23 cellular contexts compared by ENCODE assay signal in the genomic region with DNA sequence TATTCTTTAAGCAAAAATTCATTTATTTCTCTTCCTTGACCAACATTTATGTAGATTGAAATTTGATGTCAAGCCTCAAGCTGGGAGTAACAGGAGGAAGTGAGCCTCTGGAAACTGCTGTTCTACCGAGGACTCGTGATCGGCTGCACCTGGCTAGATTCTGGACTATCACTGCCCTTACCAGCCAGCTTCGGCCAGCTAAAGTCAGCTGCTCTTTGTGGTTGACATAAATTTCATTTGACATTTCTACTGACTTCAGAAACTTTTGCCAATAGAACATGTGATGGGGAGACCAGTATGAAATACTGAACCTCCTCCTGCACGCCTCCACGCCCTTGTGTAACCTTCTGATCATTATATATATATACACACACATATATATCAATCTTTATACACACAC.
DNase-seq lines count a peak whose midpoint lies in the region; ATAC-seq and TF ChIP-seq lines count a peak whose summit lies in the region.
"Had no signal": no experiment of that assay in that cellular context is flagged by ENCODE, and none has a peak within 500 bp of the region (broad histone marks: within the 10 kb centered on the region; RNA-seq: fewer than 3 reads in every experiment).

No MANE protein-coding gene starts in this region.

- no peak for TF ChIP-seq CTCF in heart right ventricle (IDR thresholded peaks at IDR 0.05)
- TF ChIP-seq CTCF in vagina (IDR thresholded peaks at IDR 0.05): no peak
- TF ChIP-seq CTCF in CD4-positive, alpha-beta T cell (IDR thresholded peaks at IDR 0.05): no peak

- peaks cover 8% of the 10 kb centered on the region for H3K27me3 Mint-ChIP-seq in CD4-positive, alpha-beta T cell
- peaks cover 2% of the 10 kb centered on the region for H3K27me3 Mint-ChIP-seq in activated T-helper 2 cell treated with anti-CD3 and anti-CD28 coated beads, Interferon-gamma antibody, Interleukin-2, Interleukin-4, amounts not matched to agents 10 μg/mL and 5 μg/mL and 100 μg/mL, durations not matched to agents 14 hours and 24 hours and 36 hours (ENCODE audit: low read depth)

- ATAC-seq in heart right ventricle: no peak
- no peak for ATAC-seq in CD4-positive, alpha-beta T cell (ENCODE audit: poor library complexity)
- ATAC-seq: A549; CD8-positive, alpha-beta T cell; GM12878 had no signal

- 89 to 94% methylated on average over 6 of the region's 6 CpGs for WGBS in heart right ventricle, 2 donors

- CTCF ChIA-PET in CD4-positive, alpha-beta T cell (lab: Charles Lee): no interaction called here

- H3K4me3 ChIP-seq in heart right ventricle (no peak overlapping the region), vagina (no peak overlapping the region)
- H3K4me3 ChIP-seq: A549, BLaER1, GM12878 had no signal

- no peaks in the 10 kb centered on the region for H3K27me3 ChIP-seq in heart right ventricle
- no peaks in the 10 kb centered on the region for H3K27me3 ChIP-seq in vagina
- peaks cover 3% of the 10 kb centered on the region for H3K27me3 ChIP-seq in CD4-positive, alpha-beta T cell (ENCODE audit: control insufficient read depth, insufficient read depth, low read length)
- H3K27me3 ChIP-seq: BLaER1 had no signal

- no peak overlapping the region for H3K27ac Mint-ChIP-seq in CD4-positive, alpha-beta T cell
- no peak overlapping the region for H3K27ac Mint-ChIP-seq in activated T-helper 2 cell treated with anti-CD3 and anti-CD28 coated beads, Interferon-gamma antibody, Interleukin-2, Interleukin-4, amounts not matched to agents 10 μg/mL and 5 μg/mL and 100 μg/mL, durations not matched to agents 14 hours and 24 hours and 36 hours
- H3K27ac Mint-ChIP-seq: CD8-positive, alpha-beta T cell had no signal

- H3K4me1 ChIP-seq in heart right ventricle: no peaks in the 10 kb centered on the region
- peaks cover 14% of the 10 kb centered on the region for H3K4me1 ChIP-seq in vagina
- H3K4me1 ChIP-seq: A549, BLaER1 had no signal

- H3K4me3 Mint-ChIP-seq in CD4-positive, alpha-beta T cell: no peak overlapping the region
- no peak overlapping the region for H3K4me3 Mint-ChIP-seq in activated T-helper 2 cell treated with anti-CD3 and anti-CD28 coated beads, Interferon-gamma antibody, Interleukin-2, Interleukin-4, amounts not matched to agents 10 μg/mL and 5 μg/mL and 100 μg/mL, durations not matched to agents 14 hours and 24 hours and 36 hours (ENCODE audit: low read depth)
- H3K4me3 Mint-ChIP-seq: CD8-positive, alpha-beta T cell had no signal

- H3K27ac ChIP-seq in heart right ventricle (no peak overlapping the region), vagina (no peak overlapping the region)
- H3K27ac ChIP-seq in CD4-positive, alpha-beta T cell (ENCODE audit: low read depth, low read length): no peak overlapping the region
- H3K27ac ChIP-seq: A549, BLaER1, HL-60, KMS-11 had no signal

- DNase-seq in cardiac septum (ENCODE audit: low spot score) (peak; percentile 46), heart right ventricle (no peak), mesenteric fat pad (ENCODE audit: low spot score) (peak; percentile 26), renal cortical epithelial cell (ENCODE audit: low read depth) (peak; percentile 16), vagina (ENCODE audit: extremely low spot score in 2 of 2) (peak; percentile 22 to 40)
- no peak for DNase-seq in CD4-positive, alpha-beta T cell
- DNase-seq in stimulated activated CD4-positive, alpha-beta T cell treated with anti-CD3 and anti-CD28 coated beads, Interleukin-15, amount 100 ng/mL, for 24 hours: no peak
- no peak for DNase-seq in activated T-helper 2 cell treated with anti-CD3 and anti-CD28 coated beads, Interferon-gamma antibody, Interleukin-2, Interleukin-4, amounts not matched to agents 10 μg/mL and 5 μg/mL and 100 μg/mL, durations not matched to agents 14 hours and 24 hours and 36 hours (ENCODE audit: low spot score)
- DNase-seq: Calu3, GOT3, NCI-H1417 treated with DMSO at 0.1 percent for 48 hours, NCI-H187 treated with DMSO at 0.1 percent for 48 hours, NCI-H226, NCI-H524, NCI-H82, OCI-M1, Right ventricle myocardium superior had no signal

- intact Hi-C loops in cardiac septum (cut with DNase I) (no loop called here), heart right ventricle (cut with DNase I) (loop anchor here in 6 of 10 donors (5.0 kb wide), 1 partner anchor 173 kb away; no protein-coding TSS in a partner anchor), vagina (cut with DNase I) (loop anchor here (10.0 kb wide), 1 partner anchor 615 kb away; no protein-coding TSS in a partner anchor)
- intact Hi-C loops in CD4-positive, alpha-beta T cell (cut with DNase I, micrococcal nuclease): no loop called here
- intact Hi-C loops in activated T-helper 2 cell treated with anti-CD3 and anti-CD28 coated beads, Interferon-gamma antibody, Interleukin-2, Interleukin-4, amounts not matched to agents 10 μg/mL and 5 μg/mL and 100 μg/mL, durations not matched to agents 14 hours and 24 hours and 36 hours (cut with micrococcal nuclease): loop anchor here (5.0 kb wide), 1 partner anchor 173 kb away; no protein-coding TSS in a partner anchor

- no peaks in the 10 kb centered on the region for H3K9me3 Mint-ChIP-seq in CD4-positive, alpha-beta T cell
- H3K9me3 Mint-ChIP-seq in activated T-helper 2 cell treated with anti-CD3 and anti-CD28 coated beads, Interferon-gamma antibody, Interleukin-2, Interleukin-4, amounts not matched to agents 10 μg/mL and 5 μg/mL and 100 μg/mL, durations not matched to agents 14 hours and 24 hours and 36 hours: no peaks in the 10 kb centered on the region
- H3K9me3 Mint-ChIP-seq: CD8-positive, alpha-beta T cell had no signal

- H3K36me3 ChIP-seq in heart right ventricle (no peaks in the 10 kb centered on the region), vagina (no peaks in the 10 kb centered on the region)
- H3K36me3 ChIP-seq: BLaER1 had no signal

- no peak for TF ChIP-seq POLR2A in vagina (IDR thresholded peaks at IDR 0.05)

- POLR2A ChIA-PET in CD4-positive, alpha-beta T cell (lab: Charles Lee): no interaction called here

- H3K36me3 Mint-ChIP-seq in CD4-positive, alpha-beta T cell (ENCODE audit: low read depth): no peaks in the 10 kb centered on the region
- no peaks in the 10 kb centered on the region for H3K36me3 Mint-ChIP-seq in activated T-helper 2 cell treated with anti-CD3 and anti-CD28 coated beads, Interferon-gamma antibody, Interleukin-2, Interleukin-4, amounts not matched to agents 10 μg/mL and 5 μg/mL and 100 μg/mL, durations not matched to agents 14 hours and 24 hours and 36 hours (ENCODE audit: low read depth)
- H3K36me3 Mint-ChIP-seq: CD8-positive, alpha-beta T cell had no signal

- H3K9me3 ChIP-seq in heart right ventricle: peaks cover 0 to 13% (median 0%) of the 10 kb centered on the region in 11 donors
- no peaks in the 10 kb centered on the region for H3K9me3 ChIP-seq in vagina
- H3K9me3 ChIP-seq in CD4-positive, alpha-beta T cell (ENCODE audit: control insufficient read depth, low read length): no peaks in the 10 kb centered on the region
- H3K9me3 ChIP-seq: BLaER1 had no signal

- no peaks in the 10 kb centered on the region for H3K4me1 Mint-ChIP-seq in CD4-positive, alpha-beta T cell (ENCODE audit: low read depth)
- no peaks in the 10 kb centered on the region for H3K4me1 Mint-ChIP-seq in activated T-helper 2 cell treated with anti-CD3 and anti-CD28 coated beads, Interferon-gamma antibody, Interleukin-2, Interleukin-4, amounts not matched to agents 10 μg/mL and 5 μg/mL and 100 μg/mL, durations not matched to agents 14 hours and 24 hours and 36 hours (ENCODE audit: low read depth)

Comparison
In these comparisons a context has a peak if more than half of its experiments do, and no peak if none do; other contexts are left out.
1. DNase-seq: peak in cardiac septum (single experiment), mesenteric fat pad (single experiment), renal cortical epithelial cell (single experiment) and vagina (2 of 2); none in heart right ventricle (0 of 2), CD4-positive, alpha-beta T cell (0 of 10), stimulated activated CD4-positive, alpha-beta T cell treated with anti-CD3 and anti-CD28 coated beads, Interleukin-15, amount 100 ng/mL, for 24 hours (single experiment) and activated T-helper 2 cell treated with anti-CD3 and anti-CD28 coated beads, Interferon-gamma antibody, Interleukin-2, Interleukin-4, amounts not matched to agents 10 μg/mL and 5 μg/mL and 100 μg/mL, durations not matched to agents 14 hours and 24 hours and 36 hours (single experiment).
2. intact Hi-C loops: an anchor here in heart right ventricle (5.0 kb wide), vagina (10.0 kb wide) and activated T-helper 2 cell treated with anti-CD3 and anti-CD28 coated beads, Interferon-gamma antibody, Interleukin-2, Interleukin-4, amounts not matched to agents 10 μg/mL and 5 μg/mL and 100 μg/mL, durations not matched to agents 14 hours and 24 hours and 36 hours (5.0 kb wide); none called in cardiac septum and CD4-positive, alpha-beta T cell.